Comparison of ENCODE assay signal across 16 cellular contexts in the genomic region with DNA sequence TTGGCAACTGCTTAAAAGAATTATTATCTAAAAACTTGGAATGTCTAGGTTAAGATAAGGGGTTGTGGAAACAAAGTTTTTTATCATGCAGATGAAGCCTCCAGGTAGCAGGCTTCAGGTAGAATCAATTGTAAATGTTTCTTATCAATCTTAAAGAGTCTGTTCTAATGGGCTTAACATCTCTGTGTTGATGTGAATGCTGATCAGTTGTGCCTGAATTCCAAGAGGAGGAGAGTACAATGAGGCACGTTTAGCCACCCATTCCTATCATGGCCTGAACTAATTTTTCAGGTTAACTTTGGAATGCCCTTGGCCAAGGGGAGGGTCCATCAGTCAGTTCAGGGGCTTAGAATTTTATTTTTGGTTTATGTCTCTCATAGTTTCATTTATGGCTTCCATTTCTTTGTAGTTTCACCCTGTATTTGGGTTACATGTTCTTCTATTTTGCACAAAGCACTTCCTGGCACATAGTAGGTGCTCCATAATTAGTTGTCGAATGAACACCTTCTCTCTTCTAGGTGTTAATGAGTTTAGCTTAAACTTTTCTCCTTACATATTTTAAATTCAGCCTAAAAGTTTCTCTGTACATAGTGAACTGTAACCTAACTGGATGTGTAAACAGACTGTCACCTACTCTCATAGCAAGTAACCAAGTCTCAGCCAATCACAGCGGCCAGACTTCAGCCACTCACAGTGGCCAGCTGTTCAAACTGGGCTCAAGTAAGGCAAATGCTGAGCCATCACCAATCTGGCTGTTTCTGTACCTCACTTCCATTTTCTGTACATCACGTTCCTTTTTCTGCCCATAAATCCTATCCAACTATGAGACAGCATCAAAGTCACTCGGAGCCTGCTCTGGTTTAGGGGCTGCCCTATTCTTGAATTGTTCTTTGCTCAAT. TPM values are rescaled to one million over a fixed set of nuclear protein-coding genes. Genes with fewer than 3 reads are reported as not detected.
A peak's percentile ranks its signal among the peaks of the same experiment; 100 is the strongest.
DNase-seq lines count a peak whose midpoint lies in the region; ATAC-seq and TF ChIP-seq lines count a peak whose summit lies in the region.
"Had no signal": no experiment of that assay in that cellular context is flagged by ENCODE, and none has a peak within 500 bp of the region (broad histone marks: within the 10 kb centered on the region; RNA-seq: fewer than 3 reads in every experiment).

No MANE protein-coding gene starts in this region.

- ATAC-seq in HG03196 (IDR thresholded peaks at IDR 0.05; ENCODE audit: unreplicated experiment): no peak

- no peaks in the 10 kb centered on the region for H3K27me3 ChIP-seq in neuron (ENCODE audit: insufficient read depth, low read length)

- H3K27ac ChIP-seq in caudate nucleus (ENCODE audit: low read depth, low read length): no peak overlapping the region
- H3K27ac ChIP-seq: HL-60, KMS-11, suprapubic skin had no signal

- H3K9me3 ChIP-seq in neuron (ENCODE audit: low read length): no peaks in the 10 kb centered on the region
- H3K9me3 ChIP-seq: suprapubic skin had no signal

- H3K36me3 ChIP-seq in neuron (ENCODE audit: insufficient read depth, low read length): no peaks in the 10 kb centered on the region
- H3K36me3 ChIP-seq: suprapubic skin had no signal

- H3K4me3 ChIP-seq in choroid plexus epithelial cell (ENCODE audit: low read depth, low read length): no peak overlapping the region
- no peak overlapping the region for H3K4me3 ChIP-seq in neuron (ENCODE audit: low read length)
- H3K4me3 ChIP-seq: suprapubic skin had no signal

- H3K4me1 ChIP-seq in neuron (ENCODE audit: insufficient read depth, low read length): peaks cover 22% of the 10 kb centered on the region
- H3K4me1 ChIP-seq: suprapubic skin had no signal

- no peak for TF ChIP-seq CTCF in choroid plexus epithelial cell (conservative IDR thresholded peaks at IDR 0.05; ENCODE audit: low read depth, low read length)

- peak overlapping the region; percentile 29 for H2AFZ ChIP-seq in neuron (ENCODE audit: low read depth, low read length)

- peaks cover 24% of the 10 kb centered on the region for H3K36me3 Mint-ChIP-seq in IgD-negative memory B cell

- no peak overlapping the region for H3K4me3 Mint-ChIP-seq in IgD-negative memory B cell

- peak overlapping the region; percentile 56 to 81 (median 74) for H3K27ac Mint-ChIP-seq in IgD-negative memory B cell

- peak; percentile 87 for DNase-seq in DMS53 (lab: John Stamatoyannopoulos, UW)
- peak; percentile 7 for DNase-seq in choroid plexus epithelial cell (ENCODE audit: low read depth)
- DNase-seq in glomerular visceral epithelial cell (ENCODE audit: extremely low spot score): no peak
- DNase-seq in caudate nucleus (lab: John Stamatoyannopoulos, UW): no peak
- DNase-seq: activated gamma-delta T cell treated with Interleukin-2 at 50 U/mL for 16 hours; cerebellar nuclear complex; NCI-H1417 treated with DMSO at 0.1 percent for 48 hours; NCI-H2227 treated with DMSO at 0.1 percent for 48 hours; stimulated activated CD4-positive, alpha-beta T cell treated with anti-CD3 and anti-CD28 coated beads, Interleukin-4, amount 100 ng/mL, for 24 hours; T-helper 9 cell had no signal

- no peaks in the 10 kb centered on the region for H3K9me3 Mint-ChIP-seq in IgD-negative memory B cell

- H3K4me1 Mint-ChIP-seq in IgD-negative memory B cell: peaks cover 32 to 40% (median 34%) of the 10 kb centered on the region in 3 donors

- H3K27me3 Mint-ChIP-seq in IgD-negative memory B cell: no peaks in the 10 kb centered on the region

RNA-seq across cellular contexts. Expression of a gene that starts 34.7 kb away (rescaled TPM):
- polyA plus RNA-seq in IgD-negative memory B cell: 193 TPM

Comparison
In these comparisons a context has a peak if more than half of its experiments do, and no peak if none do; other contexts are left out.
1. DNase-seq: peak in DMS53 (single experiment) and choroid plexus epithelial cell (single experiment); none in glomerular visceral epithelial cell (single experiment) and caudate nucleus (0 of 61).